In genomic region chr9:98523231-98523901, GRCh38 we compare ENCODE assay signal across 10 cellular contexts.
DNase-seq lines count a peak whose midpoint lies in the region; ATAC-seq, FAIRE-seq and TF ChIP-seq lines count a peak whose summit lies in the region.
"Had no signal": no experiment of that assay in that cellular context is flagged by ENCODE, and none has a peak within 500 bp of the region (broad histone marks: within the 10 kb centered on the region; RNA-seq: fewer than 3 reads in every experiment).

No MANE protein-coding gene starts in this region.

- H4K20me1 ChIP-seq in H1 (replicated peaks in 1 of 2; ENCODE audit: control insufficient read depth in 1 of 2, insufficient read depth in 2 of 2, low read length in 2 of 2): peaks cover 0 to 2% of the 10 kb centered on the region in 2 experiments

- no peak overlapping the region for H3K14ac ChIP-seq in H1 (ENCODE audit: insufficient read length)

- no peak overlapping the region for H4K91ac ChIP-seq in H1 (replicated peaks; ENCODE audit: insufficient read length, low read length)

- H4K5ac ChIP-seq in H1 (ENCODE audit: insufficient read length, low read depth, low read length): no peak overlapping the region

- H3K4me3 ChIP-seq in H1 (ENCODE audit: extremely low read depth in 1 of 4, insufficient read depth in 2 of 4, low read depth in 3 of 4, low read length in 4 of 4): no peak overlapping the region
- H3K4me3 ChIP-seq in effector memory CD4-positive, alpha-beta T cell (ENCODE audit: insufficient read depth, low read depth, low read length, poor library complexity, severe bottlenecking): no peak overlapping the region

- TF ChIP-seq EP300 in H1 (IDR thresholded peaks at IDR 0.05; ENCODE audit: borderline replicate concordance in 1 of 2, low read depth in 2 of 2, low read length in 2 of 2): no peak

- H2AFZ ChIP-seq in H1 (ENCODE audit: low read length): no peak overlapping the region

- no peaks in the 10 kb centered on the region; the same call in 1 of the 2 replicates for H3K23me2 ChIP-seq in H1 (ENCODE audit: low read depth, low read length)

- no peak overlapping the region for H3K4me2 ChIP-seq in H1 (ENCODE audit: insufficient read depth in 1 of 2, low read depth in 2 of 2, low read length in 2 of 2)

- POLR2A ChIA-PET in H1 (lab: Charles Lee; ENCODE audit: partially characterized antibody): no interaction called here

- H3K4me1 ChIP-seq in H1 (replicated peaks in 1 of 4; ENCODE audit: control insufficient read depth in 3 of 4, insufficient read depth in 4 of 4, low read length in 3 of 4): no peaks in the 10 kb centered on the region
- H3K4me1 ChIP-seq in effector memory CD4-positive, alpha-beta T cell (ENCODE audit: control insufficient read depth, insufficient read depth, low read length, poor library complexity, severe bottlenecking): no peaks in the 10 kb centered on the region

- H2BK15ac ChIP-seq in H1 (ENCODE audit: low read length): no peak overlapping the region

- no peak overlapping the region for H3K27ac ChIP-seq in H1 (ENCODE audit: low read depth, low read length)
- H3K27ac ChIP-seq in effector memory CD4-positive, alpha-beta T cell (ENCODE audit: insufficient read depth, low read length, poor library complexity, severe bottlenecking): no peak overlapping the region

- H2BK120ac ChIP-seq in H1 (replicated peaks; ENCODE audit: low read depth, low read length): no peak overlapping the region

- no peak for TF ChIP-seq POLR2A in H1 (IDR thresholded peaks at IDR 0.05; ENCODE audit: control extremely low read depth in 1 of 2, low read depth in 2 of 2, low read length in 2 of 2)

- peak; percentile 32 for FAIRE-seq in H1 (lab: Jason Lieb, UNC)

- no peak for ATAC-seq in GM18858 (IDR thresholded peaks at IDR 0.05; ENCODE audit: unreplicated experiment)
- ATAC-seq in GM18907 (IDR thresholded peaks at IDR 0.05; ENCODE audit: unreplicated experiment): no peak
- no peak for ATAC-seq in GM19452 (IDR thresholded peaks at IDR 0.05; ENCODE audit: unreplicated experiment)

- no peak overlapping the region for H2BK12ac ChIP-seq in H1 (ENCODE audit: low read depth, low read length)

- no peaks in the 10 kb centered on the region for H3K27me3 ChIP-seq in H1 (replicated peaks in 1 of 4; ENCODE audit: control insufficient read depth in 3 of 4, extremely low read depth in 1 of 4, insufficient read depth in 3 of 4, low read length in 3 of 4)
- H3K27me3 ChIP-seq in effector memory CD4-positive, alpha-beta T cell (replicated peaks; ENCODE audit: control insufficient read depth, insufficient read depth, low read length, poor library complexity, severe bottlenecking): peaks cover 5% of the 10 kb centered on the region

- H3K18ac ChIP-seq in H1 (ENCODE audit: extremely low read depth, low read length): no peak overlapping the region

- no peak overlapping the region for H2BK20ac ChIP-seq in H1 (ENCODE audit: low read length)

- H2AK5ac ChIP-seq in H1 (ENCODE audit: low read depth, low read length): no peak overlapping the region

- no peaks in the 10 kb centered on the region for H3K36me3 ChIP-seq in H1 (ENCODE audit: control insufficient read depth in 2 of 4, insufficient read depth in 4 of 4, low read length in 3 of 4)
- no peaks in the 10 kb centered on the region for H3K36me3 ChIP-seq in effector memory CD4-positive, alpha-beta T cell (ENCODE audit: control insufficient read depth, insufficient read depth, low read length)

- H4K8ac ChIP-seq in H1 (ENCODE audit: extremely low read depth, insufficient read depth, low read length): no peak overlapping the region

- no peaks in the 10 kb centered on the region for H3K79me2 ChIP-seq in H1 (ENCODE audit: control insufficient read depth in 1 of 2, insufficient read depth in 2 of 2, low read length in 2 of 2)

- no peak overlapping the region for H3K4ac ChIP-seq in H1 (replicated peaks; ENCODE audit: insufficient read length, low read depth, low read length)

- peak; percentile 64 to 69 (median 67) for TF ChIP-seq CTCF in H1 (IDR thresholded peaks at IDR 0.05; ENCODE audit: control extremely low read depth in 1 of 3, insufficient read depth in 1 of 3, low read depth in 1 of 3, low read length in 3 of 3)

- CTCF ChIA-PET in H1 (lab: Charles Lee; ENCODE audit: partially characterized antibody): interaction anchor here (0.6 to 4.3 kb wide), 19 partner anchors 9 to 208 kb away, joined by 3 to 18 read pairs (median 4); no protein-coding TSS in a partner anchor

- no peaks in the 10 kb centered on the region for H3K79me1 ChIP-seq in H1 (ENCODE audit: low read depth, low read length)

- no peak overlapping the region for H3K23ac ChIP-seq in H1 (ENCODE audit: insufficient read length)

- no peak overlapping the region for H3K56ac ChIP-seq in H1 (replicated peaks; ENCODE audit: insufficient read length, low read depth, low read length)

- no peak overlapping the region for H3K9ac ChIP-seq in H1 (replicated peaks in 1 of 4; ENCODE audit: extremely low read depth in 1 of 4, low read depth in 3 of 4, low read length in 3 of 4)

- H2BK5ac ChIP-seq in H1 (ENCODE audit: low read depth, low read length): no peak overlapping the region

- H3K9me3 ChIP-seq in H1 (ENCODE audit: insufficient read depth in 2 of 2, low read depth in 1 of 2, low read length in 1 of 2): no peaks in the 10 kb centered on the region
- H3K9me3 ChIP-seq in effector memory CD4-positive, alpha-beta T cell (ENCODE audit: control insufficient read depth, low read length): no peaks in the 10 kb centered on the region

- TF ChIP-seq RAD21 in H1 (IDR thresholded peaks at IDR 0.05 in 1 of 2, conservative IDR thresholded peaks at IDR 0.05 in 1 of 2; ENCODE audit: low read depth in 2 of 2, low read length in 2 of 2): peak; percentile 72 to 81

- DNase-seq in EL (peak; percentile 56), MV-4-11 (lab: John Stamatoyannopoulos, UW) (peak; percentile 24), H1 (ENCODE audit: low read depth in 1 of 2, low spot score in 2 of 2) (no peak), non-pigmented ciliary epithelial cell (ENCODE audit: low read depth) (peak; percentile 14)
- no peak for DNase-seq in effector memory CD4-positive, alpha-beta T cell
- DNase-seq: activated CD4-positive, alpha-beta T cell treated with anti-CD3 and anti-CD28 coated beads, Interleukin-2, amount 50 U/mL, for 4 hours; OCI-M1 had no signal

- 62% methylated on average over 5 of the region's 5 CpGs; no CpG with 5 or more reads in 1 of the 2 experiments for WGBS in H1 (ENCODE audit: extremely low coverage in 1 of 2, insufficient coverage in 1 of 2, insufficient read length in 1 of 2, insufficient replicate concordance in 2 of 2, low coverage in 1 of 2, low lambda C conversion rate in 2 of 2, missing lambda C conversion rate in 1 of 2), 2 experiments

TF ChIP-seq in H1, 55 proteins besides CTCF, POLR2A, EP300 and RAD21:
- TF ChIP-seq SUZ12 (IDR thresholded peaks at IDR 0.05; ENCODE audit: low read length): no peak
- TF ChIP-seq YY1 (IDR thresholded peaks at IDR 0.05; ENCODE audit: low read depth, low read length): no peak
- no peak for TF ChIP-seq TBP (IDR thresholded peaks at IDR 0.05; ENCODE audit: low read depth, low read length)
- no peak for TF ChIP-seq ZNF274 (IDR thresholded peaks at IDR 0.05; ENCODE audit: borderline replicate concordance, extremely low read depth, low read length)
- TF ChIP-seq TAF7 (optimal IDR thresholded peaks at IDR 0.05; ENCODE audit: borderline replicate concordance, low read depth, low read length): no peak
- no peak for TF ChIP-seq ASH2L (IDR thresholded peaks at IDR 0.05; ENCODE audit: low read length)
- no peak for TF ChIP-seq BCL11A (IDR thresholded peaks at IDR 0.05; ENCODE audit: low read depth in 2 of 2, low read length in 2 of 2)
- no peak for TF ChIP-seq RBBP5 (IDR thresholded peaks at IDR 0.05; ENCODE audit: borderline replicate concordance, low read depth, low read length)
- no peak for TF ChIP-seq ATF2 (IDR thresholded peaks at IDR 0.05; ENCODE audit: low read length)
- no peak for TF ChIP-seq CHD1 (IDR thresholded peaks at IDR 0.05; ENCODE audit: low read depth, low read length)
- no peak for TF ChIP-seq POU5F1 (IDR thresholded peaks at IDR 0.05; ENCODE audit: low read depth, low read length)
- TF ChIP-seq CEBPB (IDR thresholded peaks at IDR 0.05; ENCODE audit: low read depth, low read length): no peak
- no peak for TF ChIP-seq CHD2 (IDR thresholded peaks at IDR 0.05; ENCODE audit: low read length)
- no peak for TF ChIP-seq HDAC6 (IDR thresholded peaks at IDR 0.05; ENCODE audit: low read depth, low read length)
- no peak for TF ChIP-seq SAP30 (IDR thresholded peaks at IDR 0.05; ENCODE audit: insufficient read depth, insufficient replicate concordance, low read length)
- TF ChIP-seq KDM1A (IDR thresholded peaks at IDR 0.05; ENCODE audit: borderline replicate concordance, low read length): no peak
- no peak for TF ChIP-seq CBX8 (IDR thresholded peaks at IDR 0.05; ENCODE audit: borderline replicate concordance, low read depth, low read length)
- TF ChIP-seq MAFK (IDR thresholded peaks at IDR 0.05; ENCODE audit: low read depth, low read length): no peak
- TF ChIP-seq EZH2 (IDR thresholded peaks at IDR 0.05; ENCODE audit: low read depth, low read length, severe bottlenecking): no peak

Comparison
In these comparisons a context has a peak if more than half of its experiments do, and no peak if none do; other contexts are left out.
1. DNase-seq: peak in EL (single experiment), MV-4-11 (single experiment) and non-pigmented ciliary epithelial cell (single experiment); none in H1 (0 of 2) and effector memory CD4-positive, alpha-beta T cell (0 of 3).